In the genomic region with DNA sequence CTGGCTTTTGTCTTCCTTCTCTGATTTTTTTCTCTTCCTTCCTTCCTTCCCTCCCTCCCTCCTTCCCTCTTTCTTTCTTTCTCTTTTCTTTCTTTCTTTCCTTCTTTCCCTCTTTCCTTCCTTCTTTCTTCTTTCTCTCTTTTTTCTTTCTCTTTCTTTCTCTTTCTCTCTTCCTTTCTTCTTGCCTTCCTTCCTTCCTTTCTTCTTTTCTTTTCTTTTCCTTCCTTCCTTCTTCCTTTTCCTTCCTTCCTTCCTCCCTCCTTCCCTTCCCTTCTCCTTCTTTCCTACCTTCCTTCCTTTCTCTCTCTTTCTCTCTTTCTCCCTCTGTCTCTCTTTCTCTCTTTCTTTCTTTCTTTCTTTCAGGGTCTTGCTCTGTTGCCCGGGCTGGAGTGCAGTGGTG, we compare ENCODE assay signal across 9 cellular contexts. TPM values are rescaled to one million over a fixed set of nuclear protein-coding genes. Genes with fewer than 3 reads are reported as not detected.
"Had no signal": no experiment of that assay in that cellular context is flagged by ENCODE, and none has a peak within 500 bp of the region (broad histone marks: within the 10 kb centered on the region; RNA-seq: fewer than 3 reads in every experiment).

No MANE protein-coding gene starts in this region.

- ATAC-seq: GM12878 had no signal

- DNase-seq: GDM1, GF-D8 had no signal

- H3K4me3 ChIP-seq: GM12878 had no signal

- FAIRE-seq: G401.6, GM12878, GM12891, GM12892, GM18507, GM19239 had no signal

RNA-seq across cellular contexts. Expression of a gene that starts 54.4 kb away (rescaled TPM):
- total RNA-seq: G401 had no signal
